Comparison of ENCODE assay signal across 9 cellular contexts in the genomic region with DNA sequence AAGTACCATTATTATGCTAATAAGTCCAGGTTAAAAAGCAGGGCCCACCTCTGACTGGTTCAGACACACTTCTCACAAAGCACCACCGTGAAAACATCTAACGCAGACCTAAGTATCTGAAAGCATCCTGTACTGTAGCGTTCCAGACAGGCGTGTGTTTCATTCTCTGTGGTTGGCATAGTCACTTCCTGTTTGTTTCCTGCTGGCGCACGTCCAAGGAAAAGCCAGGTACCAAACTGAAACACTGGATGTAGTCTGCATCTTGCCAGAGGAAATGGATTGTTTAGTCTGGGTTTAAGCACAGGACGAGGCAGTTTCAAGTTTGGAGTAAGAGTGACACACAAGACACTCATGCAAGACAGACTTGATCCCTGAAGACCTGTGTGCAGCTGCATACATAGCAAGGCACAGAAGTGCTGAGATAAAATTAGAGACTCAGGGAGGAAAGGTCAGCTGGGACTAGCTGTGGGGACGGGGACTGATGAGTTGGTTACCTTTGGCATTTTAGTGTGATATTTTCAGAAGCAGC. TPM values are rescaled to one million over a fixed set of nuclear protein-coding genes. Genes with fewer than 3 reads are reported as not detected.
DNase-seq lines count a peak whose midpoint lies in the region; ATAC-seq and TF ChIP-seq lines count a peak whose summit lies in the region.
"Had no signal": no experiment of that assay in that cellular context is flagged by ENCODE, and none has a peak within 500 bp of the region (broad histone marks: within the 10 kb centered on the region; RNA-seq: fewer than 3 reads in every experiment).

No MANE protein-coding gene starts in this region.

- H3K36me3 Mint-ChIP-seq in T-helper 2 cell treated with Interferon-gamma antibody and Interleukin-4, amounts not matched to agents 5 μg/mL and 100 μg/mL, for 36 hours (ENCODE audit: low read depth) = peaks cover 38% of the 10 kb centered on the region
- peaks cover 26% of the 10 kb centered on the region for H3K36me3 Mint-ChIP-seq in type B pancreatic cell

- H3K9me3 ChIP-seq in lower lobe of right lung = no peaks in the 10 kb centered on the region

- H3K4me1 ChIP-seq in lower lobe of right lung = peaks cover 16% of the 10 kb centered on the region

- no peaks in the 10 kb centered on the region for H3K27me3 ChIP-seq in lower lobe of right lung (ENCODE audit: low read depth)

- H3K4me1 Mint-ChIP-seq in T-helper 2 cell treated with Interferon-gamma antibody and Interleukin-4, amounts not matched to agents 5 μg/mL and 100 μg/mL, for 36 hours (ENCODE audit: low read depth) = peaks cover 29% of the 10 kb centered on the region
- H3K4me1 Mint-ChIP-seq in type B pancreatic cell (ENCODE audit: unreplicated experiment) = peaks cover 3% of the 10 kb centered on the region

- H3K27ac Mint-ChIP-seq in T-helper 2 cell treated with Interferon-gamma antibody and Interleukin-4, amounts not matched to agents 5 μg/mL and 100 μg/mL, for 36 hours = peak overlapping the region; percentile 73
- no peak overlapping the region for H3K27ac Mint-ChIP-seq in type B pancreatic cell

- H3K36me3 ChIP-seq in lower lobe of right lung = peaks cover 7% of the 10 kb centered on the region

- peak; percentile 16 for DNase-seq in SIG-M5 treated with dmso at 0.1 percent for 504 hours (lab: John Stamatoyannopoulos, UW; ENCODE audit: unreplicated experiment)
- DNase-seq in SIG-M5 (lab: John Stamatoyannopoulos, UW) = no peak
- peak; percentile 61 to 63 for DNase-seq in Kasumi-1 (lab: John Stamatoyannopoulos, UW)
- peak; percentile 38 for DNase-seq in T-helper 2 cell treated with Interferon-gamma antibody and Interleukin-4, amounts not matched to agents 5 μg/mL and 100 μg/mL, for 36 hours (ENCODE audit: low spot score)
- DNase-seq in amniotic epithelial cell (ENCODE audit: low read depth) = peak; percentile 93
- peak; percentile 64 for DNase-seq in lower lobe of right lung
- DNase-seq in stimulated activated CD8-positive, alpha-beta memory T cell treated with anti-CD3 and anti-CD28 coated beads, Interleukin-7, amount 100 ng/mL, for 1 hour (ENCODE audit: low read depth in 2 of 2) = peak; percentile 49 to 64
- no peak for DNase-seq in type B pancreatic cell (ENCODE audit: extremely low spot score, unreplicated experiment)

- no peak overlapping the region for H3K4me3 ChIP-seq in lower lobe of right lung

- peak; percentile 54 to 73 for ATAC-seq in lower lobe of right lung

- peak overlapping the region; percentile 77 for H3K4me3 Mint-ChIP-seq in T-helper 2 cell treated with Interferon-gamma antibody and Interleukin-4, amounts not matched to agents 5 μg/mL and 100 μg/mL, for 36 hours
- H3K4me3 Mint-ChIP-seq in type B pancreatic cell = no peak overlapping the region

- TF ChIP-seq CTCF in lower lobe of right lung (IDR thresholded peaks at IDR 0.05) (no peak), type B pancreatic cell (conservative IDR thresholded peaks at IDR 0.05) (no peak)

- H3K27ac ChIP-seq in lower lobe of right lung = no peak overlapping the region
- H3K27ac ChIP-seq: C4-2B had no signal

- H3K9me3 Mint-ChIP-seq in T-helper 2 cell treated with Interferon-gamma antibody and Interleukin-4, amounts not matched to agents 5 μg/mL and 100 μg/mL, for 36 hours = peaks cover 10% of the 10 kb centered on the region
- no peaks in the 10 kb centered on the region for H3K9me3 Mint-ChIP-seq in type B pancreatic cell

- intact Hi-C loops in lower lobe of right lung (cut with DNase I) = no loop called here

- no peaks in the 10 kb centered on the region for H3K27me3 Mint-ChIP-seq in T-helper 2 cell treated with Interferon-gamma antibody and Interleukin-4, amounts not matched to agents 5 μg/mL and 100 μg/mL, for 36 hours (ENCODE audit: low read depth)
- no peaks in the 10 kb centered on the region for H3K27me3 Mint-ChIP-seq in type B pancreatic cell

RNA-seq across cellular contexts. Expression of a gene that starts 23.3 kb away (rescaled TPM):
- total RNA-seq in lower lobe of right lung = 16.9 TPM
- 19.6 and 24.3 TPM in 2 replicates for total RNA-seq in type B pancreatic cell (ENCODE audit: low replicate concordance)

Comparison
In these comparisons a context has a peak if more than half of its experiments do, and no peak if none do; other contexts are left out.
1. DNase-seq: peak in SIG-M5 treated with dmso at 0.1 percent for 504 hours (single experiment), Kasumi-1 (2 of 2), T-helper 2 cell treated with Interferon-gamma antibody and Interleukin-4, amounts not matched to agents 5 μg/mL and 100 μg/mL, for 36 hours (single experiment), amniotic epithelial cell (single experiment), lower lobe of right lung (single experiment) and stimulated activated CD8-positive, alpha-beta memory T cell treated with anti-CD3 and anti-CD28 coated beads, Interleukin-7, amount 100 ng/mL, for 1 hour (2 of 2); none in SIG-M5 (single experiment) and type B pancreatic cell (single experiment).